Comparison of ENCODE assay signal across 1 cellular context in genomic region chr3:65080432-65080831, GRCh38.
TF ChIP-seq lines count a peak whose summit lies in the region.

No MANE protein-coding gene starts in this region.

TF ChIP-seq in HCT116, 20 proteins besides CTCF, POLR2A, EP300 and RAD21 (continued from another document):
- TF ChIP-seq REST (IDR thresholded peaks at IDR 0.05; ENCODE audit: low read depth), result no peak
- no peak for TF ChIP-seq ATF3 (IDR thresholded peaks at IDR 0.05)
- no peak for TF ChIP-seq ZFX (IDR thresholded peaks at IDR 0.05)
